Comparison of ENCODE assay signal across 24 cellular contexts in genomic region chr17:73725794-73726193, GRCh38.
"Had no signal": no experiment of that assay in that cellular context is flagged by ENCODE, and none has a peak within 500 bp of the region (broad histone marks: within the 10 kb centered on the region; RNA-seq: fewer than 3 reads in every experiment).

No MANE protein-coding gene starts in this region.

- H3K36me3 ChIP-seq: colonic mucosa, esophagus muscularis mucosa, gastroesophageal sphincter, heart right ventricle, left ventricle myocardium inferior, lower lobe of right lung had no signal

- ATAC-seq: foreskin keratinocyte, gastroesophageal sphincter, heart right ventricle, left colon, left lobe of liver, lower lobe of right lung, mucosa of descending colon had no signal

- H3K4me1 ChIP-seq: colonic mucosa, esophagus muscularis mucosa, foreskin keratinocyte, gastroesophageal sphincter, heart right ventricle, left ventricle myocardium inferior, lower lobe of right lung had no signal

- H3K27ac ChIP-seq: colonic mucosa, dorsolateral prefrontal cortex, esophagus muscularis mucosa, foreskin keratinocyte, gastroesophageal sphincter, heart right ventricle, left ventricle myocardium inferior, lower lobe of right lung had no signal

- H3K27me3 ChIP-seq: colonic mucosa, foreskin keratinocyte had no signal

- H3K4me3 ChIP-seq: colonic mucosa, dorsolateral prefrontal cortex, esophagus muscularis mucosa, gastroesophageal sphincter, heart right ventricle, left ventricle myocardium inferior, lower lobe of right lung, mucosa of descending colon had no signal

- H3K9me3 ChIP-seq: colonic mucosa, mucosa of descending colon had no signal

- DNase-seq: colonic mucosa; cortex of kidney; dermis blood vessel endothelial cell; effector CD4-positive, alpha-beta T cell; effector memory CD4-positive, alpha-beta T cell; foreskin keratinocyte; heart right ventricle; hypothalamus; immature natural killer cell; islet precursor cell; kidney; kidney glomerular epithelial cell; left colon; left ventricle myocardium inferior; lower lobe of right lung; mesenchymal stem cell; naive B cell had no signal

- FAIRE-seq: endothelial cell of umbilical vein, frontal cortex, kidney had no signal
